ENCODE assay signal across 13 cellular contexts in the genomic region with DNA sequence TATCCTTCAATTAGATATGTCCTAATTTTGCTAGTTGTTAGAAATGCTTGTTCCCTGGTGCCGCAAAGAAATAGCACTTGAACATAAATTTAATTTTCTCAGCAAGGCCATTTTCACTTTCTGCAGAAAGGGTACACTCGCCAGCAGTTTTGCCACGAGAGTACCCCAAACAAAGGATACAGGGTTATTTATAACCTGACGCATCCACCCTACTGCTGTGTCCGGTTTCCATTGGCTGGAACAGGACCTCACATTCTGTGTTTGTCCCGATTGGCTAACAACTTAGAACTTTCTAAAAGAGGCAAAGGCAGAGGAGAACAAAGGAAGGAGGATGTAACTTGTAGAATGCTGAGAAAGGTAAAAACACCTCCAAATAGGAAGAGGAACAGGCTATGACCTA. TPM values are rescaled to one million over a fixed set of nuclear protein-coding genes. Genes with fewer than 3 reads are reported as not detected.
"Had no signal": no experiment of that assay in that cellular context is flagged by ENCODE, and none has a peak within 500 bp of the region (broad histone marks: within the 10 kb centered on the region; RNA-seq: fewer than 3 reads in every experiment).

No MANE protein-coding gene starts in this region.

RNA-seq across cellular contexts. Expression of a gene that starts 10.2 kb away (rescaled TPM):
- total RNA-seq: activated CD4-positive, alpha-beta memory T cell treated with anti-CD3 and anti-CD28 coated beads, Interleukin-2, amount 10 ng/mL, durations not matched to agents 7 days and 5 days; activated CD8-positive, alpha-beta memory T cell treated with anti-CD3 and anti-CD28 coated beads for 36 hours; activated naive CD4-positive, alpha-beta T cell treated with anti-CD3 and anti-CD28 coated beads, Interleukin-2, amount 50 U/mL, for 72 hours; cardiac septum; IMR-90; LHCN-M2; M059J; Peyer's patch; Right ventricle myocardium superior; T-helper 1 cell treated with Interleukin-12 subunit alpha and Interleukin-12 subunit beta and Interleukin-4 antibody, amounts not matched to agents 30 ng/mL and 1 ng/mL, for 36 hours had no signal
- polyA plus RNA-seq: adipose tissue, IMR-90, SK-N-SH had no signal

RNA-seq across cellular contexts. Expression of a gene that starts 49.2 kb away (rescaled TPM):
- total RNA-seq: activated CD4-positive, alpha-beta memory T cell treated with anti-CD3 and anti-CD28 coated beads, Interleukin-2, amount 10 ng/mL, durations not matched to agents 7 days and 5 days; activated CD8-positive, alpha-beta memory T cell treated with anti-CD3 and anti-CD28 coated beads for 36 hours; IMR-90; LHCN-M2; M059J; Peyer's patch; Right ventricle myocardium superior; SJCRH30; T-helper 1 cell treated with Interleukin-12 subunit alpha and Interleukin-12 subunit beta and Interleukin-4 antibody, amounts not matched to agents 30 ng/mL and 1 ng/mL, for 36 hours had no signal
- polyA plus RNA-seq: IMR-90 had no signal
